18 cellular contexts compared by ENCODE assay signal in genomic region chr6:105839266-105839665, GRCh38.
"Had no signal": no experiment of that assay in that cellular context is flagged by ENCODE, and none has a peak within 500 bp of the region (broad histone marks: within the 10 kb centered on the region; RNA-seq: fewer than 3 reads in every experiment).

No MANE protein-coding gene starts in this region.

- DNase-seq: activated CD4-positive, alpha-beta T cell treated with anti-CD3 and anti-CD28 coated beads for 4 hours; activated CD4-positive, alpha-beta T cell treated with anti-CD3 and anti-CD28 coated beads, Interleukin-2, amount 50 U/mL, for 4 hours; activated naive CD4-positive, alpha-beta T cell; activated T-cell treated with anti-CD3 and anti-CD28 coated beads for 4 hours; activated T-cell treated with anti-CD3 and anti-CD28 coated beads, Interleukin-2, amount 50 U/mL, for 72 hours; adrenal gland; brain microvascular endothelial cell; dorsolateral prefrontal cortex; effector memory CD4-positive, alpha-beta T cell; erythroblast; foreskin melanocyte; heart right ventricle; stimulated activated CD4-positive, alpha-beta T cell treated with anti-CD3 and anti-CD28 coated beads, Interleukin-15, amount 100 ng/mL, for 24 hours; stimulated activated CD4-positive, alpha-beta T cell treated with anti-CD3 and anti-CD28 coated beads, Interleukin-2, amount 100 ng/mL, for 24 hours; stimulated activated naive CD4-positive, alpha-beta T cell had no signal

- ATAC-seq: activated naive CD4-positive, alpha-beta T cell treated with anti-CD3 and anti-CD28 coated beads, Interleukin-2, amount 50 U/mL, for 72 hours; activated T-cell treated with anti-CD3 and anti-CD28 coated beads, Interleukin-2, amount 50 U/mL, for 72 hours; heart right ventricle; natural killer cell treated with Interleukin-12 subunit alpha and Interleukin-12 subunit beta and Interleukin-15 and Interleukin-18, amount 100 ng/mL, for 72 hours had no signal

- H3K9me3 Mint-ChIP-seq: memory B cell; natural killer cell treated with Interleukin-12 subunit alpha and Interleukin-12 subunit beta and Interleukin-15 and Interleukin-18, amount 100 ng/mL, for 72 hours had no signal

- H3K27ac Mint-ChIP-seq: activated naive CD4-positive, alpha-beta T cell treated with anti-CD3 and anti-CD28 coated beads, Interleukin-2, amount 50 U/mL, for 72 hours; activated T-cell treated with anti-CD3 and anti-CD28 coated beads, Interleukin-2, amount 50 U/mL, for 72 hours; memory B cell; natural killer cell treated with Interleukin-12 subunit alpha and Interleukin-12 subunit beta and Interleukin-15 and Interleukin-18, amount 100 ng/mL, for 72 hours had no signal

- H3K4me3 Mint-ChIP-seq: activated T-cell treated with anti-CD3 and anti-CD28 coated beads, Interleukin-2, amount 50 U/mL, for 72 hours; memory B cell; natural killer cell treated with Interleukin-12 subunit alpha and Interleukin-12 subunit beta and Interleukin-15 and Interleukin-18, amount 100 ng/mL, for 72 hours had no signal

- H3K36me3 Mint-ChIP-seq: activated naive CD4-positive, alpha-beta T cell treated with anti-CD3 and anti-CD28 coated beads, Interleukin-2, amount 50 U/mL, for 72 hours; memory B cell; natural killer cell treated with Interleukin-12 subunit alpha and Interleukin-12 subunit beta and Interleukin-15 and Interleukin-18, amount 100 ng/mL, for 72 hours had no signal
